Comparison of ENCODE assay signal across 8 cellular contexts in the genomic region with DNA sequence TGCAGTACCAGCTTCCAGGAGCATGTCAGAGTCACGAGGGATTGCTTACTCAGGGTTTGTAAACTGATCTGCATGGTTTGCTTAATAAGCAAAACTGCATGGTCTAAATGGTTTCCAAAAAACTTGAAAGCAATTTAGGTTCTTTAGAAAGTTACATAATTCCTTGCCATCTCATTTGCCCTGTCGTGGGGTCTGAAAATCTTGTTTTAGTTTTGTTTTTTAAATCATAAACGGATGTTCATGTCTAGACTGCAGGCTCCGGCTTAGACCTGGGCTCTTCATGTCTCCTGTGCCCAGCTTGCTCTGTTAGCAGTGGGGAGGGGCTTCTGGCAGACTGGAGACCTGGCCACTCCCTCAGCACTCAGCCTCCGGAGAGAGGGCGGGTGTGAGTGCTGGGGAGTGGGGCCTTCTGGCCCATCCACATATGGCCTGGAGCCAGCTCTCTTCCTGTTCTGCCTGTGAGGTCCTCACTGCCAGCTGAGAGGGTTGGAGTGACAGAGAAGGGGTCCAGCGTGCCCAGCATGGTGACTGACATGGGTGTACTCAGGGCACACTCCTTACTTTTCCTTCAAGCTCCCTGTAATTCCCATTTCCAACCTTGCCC. TPM values are rescaled to one million over a fixed set of nuclear protein-coding genes. Genes with fewer than 3 reads are reported as not detected.
DNase-seq lines count a peak whose midpoint lies in the region; ATAC-seq, FAIRE-seq and TF ChIP-seq lines count a peak whose summit lies in the region.

No MANE protein-coding gene starts in this region.

- H3K4me2 ChIP-seq in hepatocyte, result peak overlapping the region; percentile 26

- no peak overlapping the region for H3K4me3 ChIP-seq in cardiac muscle cell
- no peak overlapping the region for H3K4me3 ChIP-seq in hepatocyte
- no peak overlapping the region for H3K4me3 ChIP-seq in upper lobe of left lung

- ATAC-seq in left ventricle myocardium superior, result no peak
- peak; percentile 59 to 68 for ATAC-seq in upper lobe of left lung (ENCODE audit: low FRiP score in 2 of 2)

- H3K27ac ChIP-seq in cardiac muscle cell, result peak overlapping the region; percentile 37
- H3K27ac ChIP-seq in hepatocyte, result peak overlapping the region; percentile 68
- peak overlapping the region in 2 of 4 donors; percentile 21 to 48 for H3K27ac ChIP-seq in upper lobe of left lung

- no peak overlapping the region for H2AFZ ChIP-seq in hepatocyte

- H3K27me3 ChIP-seq in cardiac muscle cell (no peaks in the 10 kb centered on the region), hepatocyte (no peaks in the 10 kb centered on the region), upper lobe of left lung (no peaks in the 10 kb centered on the region)

- TF ChIP-seq CTCF in cardiac muscle cell (IDR thresholded peaks at IDR 0.05; ENCODE audit: low read depth, low read length) (no peak), hepatocyte (IDR thresholded peaks at IDR 0.05; ENCODE audit: poor library complexity) (no peak), upper lobe of left lung (IDR thresholded peaks at IDR 0.05) (no peak), D721Med (IDR thresholded peaks at IDR 0.05; ENCODE audit: insufficient read depth, missing control alignments) (no peak)

- no peaks in the 10 kb centered on the region for H3K36me3 ChIP-seq in cardiac muscle cell
- no peaks in the 10 kb centered on the region for H3K36me3 ChIP-seq in hepatocyte (replicated peaks; ENCODE audit: insufficient read depth, low read depth)
- H3K36me3 ChIP-seq in upper lobe of left lung, result no peaks in the 10 kb centered on the region

- H3K9me3 ChIP-seq in cardiac muscle cell (ENCODE audit: low read depth) (no peaks in the 10 kb centered on the region), hepatocyte (ENCODE audit: low read depth) (no peaks in the 10 kb centered on the region), upper lobe of left lung (no peaks in the 10 kb centered on the region)

- H3K4me1 ChIP-seq in cardiac muscle cell (ENCODE audit: low read depth), result peaks cover 32% of the 10 kb centered on the region
- H3K4me1 ChIP-seq in hepatocyte (ENCODE audit: insufficient read depth), result peaks cover 24% of the 10 kb centered on the region
- H3K4me1 ChIP-seq in upper lobe of left lung, result peaks cover 27 to 50% (median 36%) of the 10 kb centered on the region in 4 donors

- no peak for TF ChIP-seq POLR2A in upper lobe of left lung (IDR thresholded peaks at IDR 0.05)

- DNase-seq in cardiac muscle cell (ENCODE audit: low read depth in 1 of 2, low spot score in 1 of 2) (peak in 1 of 2 donors; percentile 94), left ventricle myocardium superior (no peak), OCI-M1 (lab: John Stamatoyannopoulos, UW) (peak; percentile 55), hepatocyte (ENCODE audit: low spot score) (peak; percentile 78), upper lobe of left lung (peak in 1 of 2 donors; percentile 83), SKM-1 (lab: John Stamatoyannopoulos, UW; ENCODE audit: unreplicated experiment) (no peak), NCI-H226 (no peak), D721Med (ENCODE audit: insufficient read length, low spot score) (no peak)

- intact Hi-C loops in left ventricle myocardium superior (cut with micrococcal nuclease), result loop anchor here (2.0 kb wide), 1 partner anchor 38 kb away; no protein-coding TSS in a partner anchor

- H3K9me2 ChIP-seq in hepatocyte (replicated peaks; ENCODE audit: insufficient read depth), result no peaks in the 10 kb centered on the region

- H3K79me2 ChIP-seq in hepatocyte, result no peaks in the 10 kb centered on the region

- WGBS in hepatocyte (ENCODE audit: low lambda C conversion rate, missing lambda C conversion rate), result 18% methylated on average over 7 of the region's 7 CpGs
- WGBS in upper lobe of left lung, 2 donors, result 16 to 22% methylated on average over 6 to 7 of the region's 7 CpGs

- no peak for FAIRE-seq in D721Med (lab: Jason Lieb, UNC)

- H4K20me1 ChIP-seq in hepatocyte (ENCODE audit: insufficient read depth, poor library complexity, severe bottlenecking), result no peaks in the 10 kb centered on the region

- TF ChIP-seq EP300 in upper lobe of left lung (IDR thresholded peaks at IDR 0.05), result no peak

RNA-seq across cellular contexts. Expression of gene PRF1, which starts 17.5 kb away (rescaled TPM):
- 0.07 TPM in 1 of 2 replicates, not detected in the other for total RNA-seq in cardiac muscle cell
- 0.84 TPM in 1 of 2 replicates, not detected in the other for polyA plus RNA-seq in cardiac muscle cell
- 3.2 TPM for total RNA-seq in left ventricle myocardium superior
- total RNA-seq in hepatocyte, result not detected in 2 replicates
- polyA plus RNA-seq in hepatocyte, result 0.39 TPM in 1 of 2 replicates, not detected in the other
- 10 to 100 TPM in 5 of 6 donors, 1 to 10 TPM in 1; 6.3 to 26.9 (median 15.9) TPM for total RNA-seq in upper lobe of left lung

Comparison
In these comparisons a context has a peak if more than half of its experiments do, and no peak if none do; other contexts are left out.
1. DNase-seq: peak in OCI-M1 (single experiment) and hepatocyte (single experiment); none in left ventricle myocardium superior (single experiment), SKM-1 (single experiment), NCI-H226 (single experiment) and D721Med (single experiment).